22 cellular contexts compared by ENCODE assay signal in the genomic region with DNA sequence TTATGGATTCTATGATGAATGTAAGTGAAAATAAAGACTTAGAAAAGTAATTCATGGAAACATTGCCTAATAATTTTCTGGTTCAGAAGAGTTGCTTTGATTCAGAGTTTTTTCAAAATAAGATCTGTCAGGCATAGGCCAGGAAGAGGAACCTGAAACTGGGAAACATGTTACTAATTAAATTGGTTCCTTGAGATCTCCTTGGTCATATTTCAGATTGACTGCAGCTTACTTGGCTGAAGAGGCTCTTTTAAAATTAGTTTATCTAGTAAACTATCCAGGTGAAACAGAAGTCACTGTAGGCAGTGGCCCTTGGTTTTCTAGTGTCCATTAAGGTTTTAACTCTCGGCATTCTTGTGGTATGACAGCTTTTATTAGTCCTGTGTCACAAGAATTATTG. TPM values are rescaled to one million over a fixed set of nuclear protein-coding genes. Genes with fewer than 3 reads are reported as not detected.
"Had no signal": no experiment of that assay in that cellular context is flagged by ENCODE, and none has a peak within 500 bp of the region (broad histone marks: within the 10 kb centered on the region; RNA-seq: fewer than 3 reads in every experiment).

No MANE protein-coding gene starts in this region.

- H3K4me3 Mint-ChIP-seq: nephron progenitor cell; stimulated activated naive CD8-positive, alpha-beta T cell treated with anti-CD3 and anti-CD28 coated beads, Interleukin-15, Interleukin-2, amounts not matched to agents 100 ng/mL and 50 ng/mL, for 24 hours; type B pancreatic cell had no signal

- H3K27ac ChIP-seq: foreskin keratinocyte, left lung, suprapubic skin had no signal

- H3K9me3 Mint-ChIP-seq: activated T-helper 2 cell treated with anti-CD3 and anti-CD28 coated beads, Interferon-gamma antibody, Interleukin-2, Interleukin-4, amounts not matched to agents 10 μg/mL and 5 μg/mL and 100 μg/mL, durations not matched to agents 14 hours and 24 hours and 36 hours; nephron progenitor cell; stimulated activated naive CD8-positive, alpha-beta T cell treated with anti-CD3 and anti-CD28 coated beads, Interleukin-15, Interleukin-2, amounts not matched to agents 100 ng/mL and 50 ng/mL, for 24 hours; type B pancreatic cell had no signal

- H3K27me3 Mint-ChIP-seq: stimulated activated naive CD8-positive, alpha-beta T cell treated with anti-CD3 and anti-CD28 coated beads, Interleukin-15, Interleukin-2, amounts not matched to agents 100 ng/mL and 50 ng/mL, for 24 hours; type B pancreatic cell had no signal

- DNase-seq: activated CD4-positive, alpha-beta T cell treated with anti-CD3 and anti-CD28 coated beads, Interleukin-2, amount 50 U/mL, for 4 hours; activated naive CD4-positive, alpha-beta T cell treated with Interleukin-2 at 50 U/mL for 16 hours; dermis blood vessel endothelial cell; effector memory CD4-positive, alpha-beta T cell; foreskin keratinocyte; head of caudate nucleus; kidney; left lung; mammary epithelial cell; nephron progenitor cell; occipital lobe; posterior cingulate gyrus; retina; stimulated activated CD4-positive, alpha-beta T cell treated with anti-CD3 and anti-CD28 coated beads, Interleukin-12 subunit alpha, Interleukin-12 subunit beta, amount 100 ng/mL, for 4 hours; stimulated activated CD4-positive, alpha-beta T cell treated with anti-CD3 and anti-CD28 coated beads, Interleukin-1b, Interleukin-23, amount 100 ng/mL, for 48 hours; SW 1271; T-helper 2 cell had no signal

- H3K4me3 ChIP-seq: left lung, suprapubic skin had no signal

- H3K9me3 ChIP-seq: left lung, suprapubic skin had no signal

- ATAC-seq: foreskin keratinocyte, left lung had no signal

- H3K27ac Mint-ChIP-seq: activated T-helper 2 cell treated with anti-CD3 and anti-CD28 coated beads, Interferon-gamma antibody, Interleukin-2, Interleukin-4, amounts not matched to agents 10 μg/mL and 5 μg/mL and 100 μg/mL, durations not matched to agents 14 hours and 24 hours and 36 hours; stimulated activated naive CD8-positive, alpha-beta T cell treated with anti-CD3 and anti-CD28 coated beads, Interleukin-15, Interleukin-2, amounts not matched to agents 100 ng/mL and 50 ng/mL, for 24 hours; type B pancreatic cell had no signal

- H3K27me3 ChIP-seq: foreskin keratinocyte, left lung, suprapubic skin had no signal

RNA-seq across cellular contexts. Expression of a gene that starts 31.6 kb away (rescaled TPM):
- polyA plus RNA-seq: adipose tissue had no signal
